Comparison of ENCODE assay signal across 8 cellular contexts in the genomic region with DNA sequence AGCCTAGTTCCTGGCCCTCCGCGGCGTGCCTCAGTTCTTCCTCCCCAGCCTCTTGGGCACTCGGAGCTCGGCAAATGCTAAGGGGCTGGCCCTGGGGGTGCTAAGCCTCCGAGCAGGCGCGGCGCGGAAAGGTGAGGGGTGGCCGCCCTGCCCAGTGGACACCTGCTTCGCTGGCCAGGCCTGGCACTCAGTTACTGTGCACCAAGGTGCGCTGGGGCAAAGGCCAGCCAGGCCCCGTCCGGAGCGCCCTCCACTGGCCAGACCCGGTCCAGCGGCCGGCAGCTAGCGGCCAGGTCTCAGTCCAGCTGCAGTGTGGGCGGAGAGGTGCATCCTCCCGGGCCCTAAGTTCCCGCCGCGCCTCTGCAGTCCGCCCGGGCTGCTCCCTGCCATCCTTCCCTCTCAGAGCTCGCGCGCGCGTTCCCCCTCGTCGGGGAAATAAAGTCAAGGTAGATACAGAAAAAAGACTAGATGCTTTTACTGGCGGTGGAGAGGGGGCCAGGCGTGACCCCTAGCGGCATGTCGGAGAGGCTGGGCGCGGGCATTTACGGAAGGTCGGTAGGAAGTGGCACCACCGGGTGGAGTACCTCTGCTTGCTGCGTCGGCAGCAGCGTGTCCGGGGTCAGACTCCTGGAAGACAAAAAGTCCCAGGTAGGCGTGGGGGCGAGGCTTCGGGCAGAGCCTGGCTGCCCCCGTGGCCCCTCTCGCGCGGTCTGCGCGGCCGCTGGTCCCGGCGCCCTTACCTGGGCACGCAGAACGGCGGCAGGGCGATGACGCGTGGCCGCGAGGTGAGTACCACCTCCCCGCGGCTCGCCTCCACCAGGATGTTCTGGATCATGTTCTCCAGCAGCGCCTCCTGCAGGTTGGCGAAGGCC. TPM values are rescaled to one million over a fixed set of nuclear protein-coding genes. Genes with fewer than 3 reads are reported as not detected.
A peak's percentile ranks its signal among the peaks of the same experiment; 100 is the strongest.
DNase-seq lines count a peak whose midpoint lies in the region.

No MANE protein-coding gene starts in this region.

- H3K4me3 ChIP-seq in mesodermal cell (ENCODE audit: extremely low read depth, insufficient read depth, low read length, poor library complexity, severe bottlenecking), result peak overlapping the region; percentile 16
- H3K4me3 ChIP-seq in SJCRH30, result no peak overlapping the region

- H3K27me3 Mint-ChIP-seq in dendritic cell treated with granulocyte-macrophage colony-stimulating factor and Interleukin-4, amounts not matched to agents 40 ng/mL and 50 ng/mL, for 4 days, result peaks cover 92% of the 10 kb centered on the region

- 2% methylated on average over 48 to 62 of the region's 72 CpGs for WGBS in mesodermal cell (ENCODE audit: insufficient coverage in 2 of 2), 2 experiments

- in situ Hi-C loops in KBM-7 (cut with MboI; ENCODE audit: low pct_unique_long_range_greater_than_20kb, low sequenced_read_pairs), result no loop called here

- peak overlapping the region; percentile 3 for H3K4me3 Mint-ChIP-seq in dendritic cell treated with granulocyte-macrophage colony-stimulating factor and Interleukin-4, amounts not matched to agents 40 ng/mL and 50 ng/mL, for 4 days

- DNase-seq in CD1c-positive myeloid dendritic cell (ENCODE audit: extremely low spot score) (peak; percentile 37), HuH-7 (ENCODE audit: low spot score) (peak; percentile 95), T follicular helper cell (ENCODE audit: low read depth) (peak; percentile 45), inferior parietal cortex (ENCODE audit: extremely low spot score) (no peak), SJCRH30 (no peak), KBM-7 (no peak)

- no peaks in the 10 kb centered on the region for H3K36me3 Mint-ChIP-seq in dendritic cell treated with granulocyte-macrophage colony-stimulating factor and Interleukin-4, amounts not matched to agents 40 ng/mL and 50 ng/mL, for 4 days (ENCODE audit: low read depth)

- intact Hi-C loops in dendritic cell treated with granulocyte-macrophage colony-stimulating factor and Interleukin-4, amounts not matched to agents 40 ng/mL and 50 ng/mL, for 4 days (cut with micrococcal nuclease), result no loop called here

- H3K4me1 ChIP-seq in mesodermal cell (ENCODE audit: control insufficient read depth, insufficient read depth, low read length, poor library complexity, severe bottlenecking) (peaks cover 14% of the 10 kb centered on the region), SJCRH30 (peaks cover 17% of the 10 kb centered on the region)

- H3K9me3 ChIP-seq in mesodermal cell (ENCODE audit: control insufficient read depth, low read length), result no peaks in the 10 kb centered on the region
- no peaks in the 10 kb centered on the region for H3K9me3 ChIP-seq in SJCRH30 (replicated peaks)

- no peaks in the 10 kb centered on the region for H3K9me3 Mint-ChIP-seq in dendritic cell treated with granulocyte-macrophage colony-stimulating factor and Interleukin-4, amounts not matched to agents 40 ng/mL and 50 ng/mL, for 4 days

- H3K27me3 ChIP-seq in SJCRH30, result no peaks in the 10 kb centered on the region

- H3K27ac ChIP-seq in mesodermal cell (ENCODE audit: low read depth, low read length, severe bottlenecking), result no peak overlapping the region
- no peak overlapping the region for H3K27ac ChIP-seq in SJCRH30

- H3K27ac Mint-ChIP-seq in dendritic cell treated with granulocyte-macrophage colony-stimulating factor and Interleukin-4, amounts not matched to agents 40 ng/mL and 50 ng/mL, for 4 days, result no peak overlapping the region

- peaks cover 24% of the 10 kb centered on the region for H3K4me1 Mint-ChIP-seq in dendritic cell treated with granulocyte-macrophage colony-stimulating factor and Interleukin-4, amounts not matched to agents 40 ng/mL and 50 ng/mL, for 4 days (ENCODE audit: low read depth)

- no peaks in the 10 kb centered on the region for H3K36me3 ChIP-seq in mesodermal cell (ENCODE audit: control insufficient read depth, insufficient read depth, low read length)
- H3K36me3 ChIP-seq in SJCRH30, result no peaks in the 10 kb centered on the region

RNA-seq across cellular contexts. Expression of gene CRYBA2, which starts 9.4 kb away (rescaled TPM):
- 3.2 TPM for polyA plus RNA-seq in mesodermal cell (2013, experiment 1 of 2)
- polyA plus RNA-seq in mesodermal cell (2013, experiment 2 of 2), result 2.6 TPM
- total RNA-seq in SJCRH30 (2014; rRNA removed; shearing (Covaris generic)), result 0.15 TPM in 1 of 2 replicates, not detected in the other

RNA-seq across cellular contexts. Expression of gene FEV, which starts 17.6 kb away (rescaled TPM):
- 4.6 TPM for polyA plus RNA-seq in mesodermal cell (2013, experiment 1 of 2)
- polyA plus RNA-seq in mesodermal cell (2013, experiment 2 of 2), result 3.2 TPM
- total RNA-seq in SJCRH30 (2014; rRNA removed; shearing (Covaris generic)), result not detected in 2 replicates

RNA-seq across cellular contexts. Expression of gene CFAP65, which starts 38.7 kb away (rescaled TPM):
- 0.15 TPM for polyA plus RNA-seq in mesodermal cell (2013, experiment 1 of 2)
- polyA plus RNA-seq in mesodermal cell (2013, experiment 2 of 2), result 0.51 TPM
- total RNA-seq in SJCRH30 (2014; rRNA removed; shearing (Covaris generic)), result not detected in 2 replicates

RNA-seq across cellular contexts. Expression of gene CDK5R2, which starts 43.2 kb away (rescaled TPM):
- 0.74 TPM for polyA plus RNA-seq in mesodermal cell (2013, experiment 1 of 2)
- 0.40 TPM for polyA plus RNA-seq in mesodermal cell (2013, experiment 2 of 2)
- total RNA-seq in SJCRH30 (2014; rRNA removed; shearing (Covaris generic)), result 0.14 TPM in 1 of 2 replicates, not detected in the other

RNA-seq across cellular contexts. Expression of gene IHH, which starts 58.1 kb away (rescaled TPM):
- polyA plus RNA-seq in mesodermal cell (2013, experiment 1 of 2), result not detected
- polyA plus RNA-seq in mesodermal cell (2013, experiment 2 of 2), result not detected
- total RNA-seq in SJCRH30 (2014; rRNA removed; shearing (Covaris generic)), result 0.10 TPM in 1 of 2 replicates, not detected in the other

Comparison
In these comparisons a context has a peak if more than half of its experiments do, and no peak if none do; other contexts are left out.
1. DNase-seq: peak in CD1c-positive myeloid dendritic cell (single experiment), HuH-7 (single experiment) and T follicular helper cell (single experiment); none in inferior parietal cortex (single experiment), SJCRH30 (0 of 2) and KBM-7 (single experiment).